Comparison of ENCODE assay signal across 2 cellular contexts in the genomic region with DNA sequence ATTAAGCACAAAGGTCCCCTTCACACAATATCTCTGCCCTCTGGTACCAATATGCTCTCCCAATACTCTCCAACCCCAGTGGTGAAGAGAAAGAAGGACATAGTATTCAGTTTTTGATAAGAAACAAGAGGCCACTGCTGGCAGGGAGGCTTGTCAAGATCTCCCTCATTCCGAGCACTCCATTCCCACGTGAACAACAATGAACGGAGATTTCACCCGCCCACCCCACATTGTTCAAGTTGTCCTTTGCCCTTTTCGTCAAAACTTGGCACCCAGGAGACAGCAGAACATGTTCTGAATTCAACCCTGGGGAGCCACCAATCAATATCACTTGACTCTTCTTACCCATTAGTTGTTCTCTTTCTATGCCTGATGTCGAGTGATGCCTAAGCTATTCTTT.
TF ChIP-seq lines count a peak whose summit lies in the region.

No MANE protein-coding gene starts in this region.

TF ChIP-seq in GM23338, 12 proteins besides CTCF, POLR2A, EP300 and RAD21:
- no peak for TF ChIP-seq EZH2phosphoT487 (IDR thresholded peaks at IDR 0.05; ENCODE audit: unreplicated experiment)
- no peak for TF ChIP-seq CREB1 (CRISPR knock-in tag; IDR thresholded peaks at IDR 0.05; ENCODE audit: low read depth)

TF ChIP-seq in H1, 55 proteins besides CTCF, POLR2A, EP300 and RAD21:
- TF ChIP-seq CBX8 (IDR thresholded peaks at IDR 0.05; ENCODE audit: borderline replicate concordance, low read depth, low read length) = no peak
- no peak for TF ChIP-seq USF2 (IDR thresholded peaks at IDR 0.05; ENCODE audit: low read length)
- TF ChIP-seq CTBP2 (IDR thresholded peaks at IDR 0.05; ENCODE audit: borderline replicate concordance, insufficient read depth, insufficient read length, low read length) = no peak
- TF ChIP-seq, protein P1, sequence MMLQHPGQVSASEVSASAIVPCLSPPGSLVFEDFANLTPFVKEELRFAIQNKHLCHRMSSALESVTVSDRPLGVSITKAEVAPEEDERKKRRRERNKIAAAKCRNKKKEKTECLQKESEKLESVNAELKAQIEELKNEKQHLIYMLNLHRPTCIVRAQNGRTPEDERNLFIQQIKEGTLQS (IDR thresholded peaks at IDR 0.05; ENCODE audit: insufficient read depth, low read depth, low read length) = no peak
- TF ChIP-seq GTF2F1 (IDR thresholded peaks at IDR 0.05; ENCODE audit: borderline replicate concordance, low read depth, low read length) = no peak
- TF ChIP-seq TAF1 (IDR thresholded peaks at IDR 0.05; ENCODE audit: low read depth, low read length) = no peak
- TF ChIP-seq JUN (IDR thresholded peaks at IDR 0.05; ENCODE audit: low read depth, low read length) = no peak
- TF ChIP-seq MAX (IDR thresholded peaks at IDR 0.05) = no peak
